ENCODE assay signal across 20 cellular contexts in the genomic region with DNA sequence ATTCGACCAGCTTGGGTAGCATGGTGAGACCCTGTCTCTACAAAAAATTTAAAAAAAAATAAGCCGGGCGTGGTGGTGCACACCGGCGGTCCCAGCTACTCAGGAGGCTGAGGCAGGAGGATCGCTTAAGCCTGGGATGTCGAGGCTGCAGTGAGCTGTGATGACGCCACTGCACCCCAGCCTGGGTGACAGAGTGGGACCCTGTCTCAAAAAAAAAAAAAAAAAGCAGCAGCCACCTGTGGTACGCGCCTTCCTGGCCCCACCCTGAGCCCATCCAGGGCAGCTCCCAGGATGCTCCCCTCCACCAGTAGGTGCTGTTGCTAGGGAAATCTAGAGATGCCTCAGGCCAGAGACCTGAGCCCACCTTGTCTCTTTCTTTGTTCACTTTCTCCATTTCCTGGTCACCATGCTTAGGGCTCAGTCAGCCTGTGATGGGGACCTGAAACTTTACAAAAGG. TPM values are rescaled to one million over a fixed set of nuclear protein-coding genes. Genes with fewer than 3 reads are reported as not detected.
"Had no signal": no experiment of that assay in that cellular context is flagged by ENCODE, and none has a peak within 500 bp of the region (broad histone marks: within the 10 kb centered on the region; RNA-seq: fewer than 3 reads in every experiment).

No MANE protein-coding gene starts in this region.

- H3K36me3 ChIP-seq: heart left ventricle, right atrium auricular region, stomach, thoracic aorta, uterus had no signal

- ATAC-seq: esophagus mucosa, heart left ventricle had no signal

- H3K27me3 ChIP-seq: heart left ventricle, right atrium auricular region, stomach, uterus had no signal

- H3K9me3 ChIP-seq: heart left ventricle, right atrium auricular region, stomach, thoracic aorta, uterus had no signal

- H3K4me1 ChIP-seq: heart left ventricle, parathyroid adenoma, right atrium auricular region, uterus had no signal

- H3K27ac ChIP-seq: heart left ventricle, parathyroid adenoma, right atrium auricular region, thoracic aorta, uterus had no signal

- DNase-seq: effector memory CD4-positive, alpha-beta T cell; heart left ventricle; hypothalamus; kidney glomerular epithelial cell; mesendoderm; naive B cell; occipital lobe; stimulated activated CD4-positive, alpha-beta T cell treated with anti-CD3 and anti-CD28 coated beads, Interleukin-12 subunit alpha, Interleukin-12 subunit beta, amount 100 ng/mL, for 4 hours; stimulated activated naive CD4-positive, alpha-beta T cell; stomach; substantia nigra; trophoblast cell; uterus had no signal

- H3K4me3 ChIP-seq: heart left ventricle, right atrium auricular region, stomach, thoracic aorta, uterus had no signal

RNA-seq across cellular contexts. Expression of a gene that starts 47.4 kb away (rescaled TPM):
- total RNA-seq: esophagus mucosa, fibroblast of lung, lung microvascular endothelial cell, pulmonary artery endothelial cell, right atrium auricular region, thoracic aorta had no signal
